9 cellular contexts compared by ENCODE assay signal in the genomic region with DNA sequence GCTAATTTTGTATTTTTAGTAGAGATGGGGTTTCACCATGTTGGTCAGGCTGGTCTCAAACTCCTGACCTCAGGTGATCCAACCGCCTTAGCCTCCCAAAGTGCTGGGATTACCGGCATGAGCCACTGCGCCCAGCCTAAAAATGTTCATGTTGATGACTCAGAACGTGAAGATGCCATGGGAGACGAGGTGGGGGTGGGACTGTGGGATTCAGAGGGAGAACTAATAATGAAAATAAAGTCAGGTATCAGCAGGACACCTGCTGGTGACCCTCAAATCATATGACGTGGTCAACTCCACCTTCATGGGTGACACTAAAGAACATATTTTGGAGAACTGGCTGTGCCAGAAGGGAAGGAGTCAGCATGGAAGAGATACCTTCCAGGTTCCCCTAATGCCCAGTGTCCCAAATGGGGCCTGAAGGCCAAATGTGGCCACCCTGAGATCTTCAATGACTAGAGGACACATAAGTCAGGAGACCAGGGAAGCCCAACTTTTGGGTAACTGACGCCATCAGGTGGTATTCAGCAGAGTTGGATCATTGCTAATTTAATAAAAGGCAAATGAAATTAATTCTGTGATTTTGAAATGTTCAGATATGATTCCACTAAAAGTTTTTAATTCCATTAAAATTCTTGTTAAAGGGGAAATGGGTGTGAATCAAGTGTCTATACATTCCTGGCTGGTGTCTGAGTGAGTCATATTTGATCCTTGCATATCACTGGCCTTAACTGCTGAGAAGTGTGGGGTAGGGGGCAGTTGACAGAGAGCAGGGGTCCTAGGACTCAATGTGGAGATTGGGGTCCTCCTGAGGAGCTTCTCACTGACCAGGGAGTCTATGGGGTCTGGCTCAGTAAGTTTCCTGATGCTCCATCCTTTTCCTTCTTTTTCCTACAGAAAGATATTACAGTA.
A peak's percentile ranks its signal among the peaks of the same experiment; 100 is the strongest.
DNase-seq lines count a peak whose midpoint lies in the region; ATAC-seq and TF ChIP-seq lines count a peak whose summit lies in the region.
"Had no signal": no experiment of that assay in that cellular context is flagged by ENCODE, and none has a peak within 500 bp of the region (broad histone marks: within the 10 kb centered on the region; RNA-seq: fewer than 3 reads in every experiment).

No MANE protein-coding gene starts in this region.

- no peaks in the 10 kb centered on the region for H3K36me3 Mint-ChIP-seq in effector memory CD8-positive, alpha-beta T cell (ENCODE audit: insufficient read depth)

- H3K4me3 Mint-ChIP-seq in effector memory CD8-positive, alpha-beta T cell: no peak overlapping the region

- ATAC-seq in HG03159 (IDR thresholded peaks at IDR 0.05; ENCODE audit: unreplicated experiment) (no peak), HG03565 (IDR thresholded peaks at IDR 0.05; ENCODE audit: unreplicated experiment) (no peak)
- no peak for ATAC-seq in effector memory CD8-positive, alpha-beta T cell (replicated peaks)
- ATAC-seq: sciatic nerve had no signal

- H3K9me3 Mint-ChIP-seq in effector memory CD8-positive, alpha-beta T cell: no peaks in the 10 kb centered on the region

- H3K27me3 Mint-ChIP-seq in effector memory CD8-positive, alpha-beta T cell: peaks cover 27 to 34% of the 10 kb centered on the region in 2 donors

- H3K4me3 ChIP-seq in choroid plexus epithelial cell (ENCODE audit: low read depth, low read length): no peak overlapping the region

- TF ChIP-seq CTCF in choroid plexus epithelial cell (conservative IDR thresholded peaks at IDR 0.05; ENCODE audit: low read depth, low read length): peak; percentile 62

- no peak overlapping the region for H3K27ac Mint-ChIP-seq in effector memory CD8-positive, alpha-beta T cell

- DNase-seq in EH (ENCODE audit: low read depth) (peak; percentile 72), LoVo (ENCODE audit: low spot score) (peak; percentile 12), choroid plexus epithelial cell (ENCODE audit: low read depth) (peak; percentile 75), myocyte (ENCODE audit: low read depth) (peak; percentile 56), cerebellar cortex (ENCODE audit: low spot score) (no peak)
- no peak for DNase-seq in effector memory CD8-positive, alpha-beta T cell

- no peaks in the 10 kb centered on the region for H3K4me1 Mint-ChIP-seq in effector memory CD8-positive, alpha-beta T cell (ENCODE audit: low read depth in 2 of 2)

Comparison
In these comparisons a context has a peak if more than half of its experiments do, and no peak if none do; other contexts are left out.
1. DNase-seq: peak in EH (single experiment), LoVo (single experiment), choroid plexus epithelial cell (single experiment) and myocyte (single experiment); none in cerebellar cortex (single experiment) and effector memory CD8-positive, alpha-beta T cell (0 of 3).